ENCODE assay signal across 26 cellular contexts in genomic region chr12:105423237-105423636, GRCh38.
"Had no signal": no experiment of that assay in that cellular context is flagged by ENCODE, and none has a peak within 500 bp of the region (broad histone marks: within the 10 kb centered on the region; RNA-seq: fewer than 3 reads in every experiment).

No MANE protein-coding gene starts in this region.

- ATAC-seq: esophagus mucosa; gastroesophageal sphincter; heart left ventricle; left lobe of liver; mucosa of descending colon; naive thymus-derived CD4-positive, alpha-beta T cell; right lobe of liver; stimulated activated naive B cell treated with anti-CD40 and anti-IgM and Interleukin-4, amounts not matched to agents 10 μg/mL and 1 μg/mL and 100 μg/mL, for 72 hours had no signal

- H3K9me3 ChIP-seq: gastroesophageal sphincter, heart left ventricle, mucosa of descending colon, right lobe of liver, stomach, thyroid gland, vagina had no signal

- H3K27ac ChIP-seq: dorsolateral prefrontal cortex, epithelial cell of prostate, gastroesophageal sphincter, heart left ventricle, hepatocyte, neural progenitor cell, parathyroid adenoma, right lobe of liver, stomach, thyroid gland, vagina had no signal

- H3K4me1 ChIP-seq: gastroesophageal sphincter, neural progenitor cell, parathyroid adenoma, thyroid gland, vagina had no signal

- DNase-seq: dorsolateral prefrontal cortex; effector CD8-positive, alpha-beta T cell; endodermal cell; foreskin fibroblast; heart left ventricle; kidney; mesenchymal stem cell; mucosa of descending colon; naive thymus-derived CD4-positive, alpha-beta T cell; right lobe of liver; small intestine; stimulated activated CD4-positive, alpha-beta T cell treated with anti-CD3 and anti-CD28 coated beads, Interleukin-15, amount 100 ng/mL, for 24 hours; stimulated activated CD4-positive, alpha-beta T cell treated with anti-CD3 and anti-CD28 coated beads, Interleukin-2, amount 100 ng/mL, for 48 hours; stimulated activated naive B cell treated with anti-CD40 and anti-IgM and Interleukin-4, amounts not matched to agents 10 μg/mL and 1 μg/mL and 100 μg/mL, for 72 hours; stomach; thyroid gland; trophoblast cell had no signal

- H3K4me2 ChIP-seq: hepatocyte, neural progenitor cell had no signal

- H3K4me3 ChIP-seq: dorsolateral prefrontal cortex, gastroesophageal sphincter, heart left ventricle, hepatocyte, lung, mucosa of descending colon, neural progenitor cell, right lobe of liver, stomach, thyroid gland, vagina had no signal

- H2AFZ ChIP-seq: hepatocyte, neural progenitor cell, parathyroid adenoma had no signal

- H3K27me3 ChIP-seq: heart left ventricle, hepatocyte, neural progenitor cell, right lobe of liver, stomach, thyroid gland, vagina had no signal

- FAIRE-seq: kidney, small intestine had no signal

- H3K36me3 ChIP-seq: gastroesophageal sphincter, heart left ventricle, neural progenitor cell, right lobe of liver, stomach, thyroid gland, vagina had no signal

- H3K9ac ChIP-seq: neural progenitor cell, parathyroid adenoma had no signal

- H3K79me2 ChIP-seq: hepatocyte, parathyroid adenoma had no signal
